8 cellular contexts compared by ENCODE assay signal in genomic region chr2:169584005-169584877, GRCh38. TPM values are rescaled to one million over a fixed set of nuclear protein-coding genes. Genes with fewer than 3 reads are reported as not detected.
DNase-seq lines count a peak whose midpoint lies in the region; ATAC-seq and TF ChIP-seq lines count a peak whose summit lies in the region.

PPIG (plus strand) TSS chr2:169584351; CDS start chr2:169604042, 19,691 bp downstream.

- CTCF ChIA-PET in activated CD4-positive, alpha-beta T cell treated with anti-CD3 and anti-CD28 coated beads for 36 hours (lab: Charles Lee) = interaction anchor here (0.8 to 3.6 kb wide), 2 partner anchors 12 to 82 kb away, joined by 3 to 18 read pairs; partner anchors contain the start of gene FASTKD1

- H3K27me3 Mint-ChIP-seq in activated CD4-positive, alpha-beta T cell treated with anti-CD3 and anti-CD28 coated beads for 36 hours = no peaks in the 10 kb centered on the region

- peak within 1 kb of the TSS; percentile 99 for H3K4me3 Mint-ChIP-seq in activated CD4-positive, alpha-beta T cell treated with anti-CD3 and anti-CD28 coated beads for 36 hours

- ATAC-seq in GM19025 (IDR thresholded peaks at IDR 0.05; ENCODE audit: low read depth, unreplicated experiment) (peak; percentile 81), HG03342 (IDR thresholded peaks at IDR 0.05; ENCODE audit: unreplicated experiment) (peak; percentile 91)
- ATAC-seq in activated CD4-positive, alpha-beta T cell treated with anti-CD3 and anti-CD28 coated beads for 36 hours = peak; percentile 93

- intact Hi-C loops in activated CD4-positive, alpha-beta T cell treated with anti-CD3 and anti-CD28 coated beads for 36 hours (cut with DNase I, micrococcal nuclease) = loop anchor here (1.0 to 5.0 kb wide), 8 partner anchors 11 to 1345 kb away; partner anchors contain the start of genes CFAP210 (in 2 of the 2), FASTKD1 (in 2 of the 2), PHOSPHO2 (in 2 of the 2) and GORASP2 (in 1 of the 2)

- H3K9me3 Mint-ChIP-seq in activated CD4-positive, alpha-beta T cell treated with anti-CD3 and anti-CD28 coated beads for 36 hours (ENCODE audit: low read depth) = peaks cover 7% of the 10 kb centered on the region

- H3K4me1 Mint-ChIP-seq in activated CD4-positive, alpha-beta T cell treated with anti-CD3 and anti-CD28 coated beads for 36 hours = peaks cover 34% of the 10 kb centered on the region

- H3K27ac Mint-ChIP-seq in activated CD4-positive, alpha-beta T cell treated with anti-CD3 and anti-CD28 coated beads for 36 hours = peak within 1 kb of the TSS; percentile 99

- DNase-seq in AG09319 (ENCODE audit: extremely low read depth, low read depth) (peak; percentile 72), NCI-H460 (ENCODE audit: extremely low read depth, low read depth) (peak; percentile 88), kidney tubule cell (ENCODE audit: low spot score) (peak; percentile 88)
- peak; percentile 94 for DNase-seq in activated CD4-positive, alpha-beta T cell treated with anti-CD3 and anti-CD28 coated beads for 36 hours
- DNase-seq in stimulated activated CD4-positive, alpha-beta T cell treated with anti-CD3 and anti-CD28 coated beads, Interleukin-1b, Interleukin-23, amount 100 ng/mL, for 24 hours (ENCODE audit: low read depth in 4 of 4, low spot score in 1 of 4) = peak; percentile 70 to 79 (median 78)

- peak within 1 kb of the TSS; percentile 69 for H3K27ac ChIP-seq in cingulate gyrus (ENCODE audit: low read depth, low read length)

- POLR2A ChIA-PET in activated CD4-positive, alpha-beta T cell treated with anti-CD3 and anti-CD28 coated beads for 36 hours (lab: Charles Lee) = interaction anchor here (0.5 to 2.6 kb wide), 8 partner anchors 11 to 244 kb away, joined by 3 to 18 read pairs (median 4); partner anchors contain the start of genes FASTKD1 and SSB

- TF ChIP-seq CTCF in AG09319 (IDR thresholded peaks at IDR 0.05; ENCODE audit: low read depth, low read length) = no peak

- peaks cover 20% of the 10 kb centered on the region for H3K36me3 Mint-ChIP-seq in activated CD4-positive, alpha-beta T cell treated with anti-CD3 and anti-CD28 coated beads for 36 hours (ENCODE audit: low read depth)

RNA-seq across cellular contexts. Expression of gene PPIG, which starts in this region (rescaled TPM):
- 32.0 and 34.0 TPM in 2 replicates for total RNA-seq in NCI-H460 (2014; rRNA removed; shearing (Covaris generic))
- polyA plus RNA-seq in NCI-H460 (2014; cell fraction: nucleus; rRNA removed) = 31.2 and 34.1 TPM in 2 replicates
- total RNA-seq in activated CD4-positive, alpha-beta T cell treated with anti-CD3 and anti-CD28 coated beads for 36 hours = 10 to 100 TPM; 57.6 to 58.6 TPM

Comparison
In these comparisons a context has a peak if more than half of its experiments do, and no peak if none do; other contexts are left out.
1. Peak in every context shown above with its lines: DNase-seq, ATAC-seq and H3K27ac ChIP-seq.